7 cellular contexts compared by ENCODE assay signal in genomic region chr3:35473956-35474355, GRCh38.
"Had no signal": no experiment of that assay in that cellular context is flagged by ENCODE, and none has a peak within 500 bp of the region (broad histone marks: within the 10 kb centered on the region; RNA-seq: fewer than 3 reads in every experiment).

No MANE protein-coding gene starts in this region.

- H3K27me3 Mint-ChIP-seq: IgD-negative memory B cell had no signal

- H3K27ac ChIP-seq: HL-60 had no signal

- H3K27ac Mint-ChIP-seq: IgD-negative memory B cell had no signal

- H3K4me1 Mint-ChIP-seq: IgD-negative memory B cell had no signal

- ATAC-seq: HepG2, K562 had no signal

- H3K36me3 Mint-ChIP-seq: IgD-negative memory B cell had no signal

- H3K4me3 Mint-ChIP-seq: IgD-negative memory B cell had no signal

- H3K4me3 ChIP-seq: K562 had no signal

- DNase-seq: IMR-90, KBM-7, KG1 had no signal
